Comparison of ENCODE assay signal across 29 cellular contexts in genomic region chr14:94269156-94269555, GRCh38. TPM values are rescaled to one million over a fixed set of nuclear protein-coding genes. Genes with fewer than 3 reads are reported as not detected.
A peak's percentile ranks its signal among the peaks of the same experiment; 100 is the strongest.
DNase-seq lines count a peak whose midpoint lies in the region; FAIRE-seq and TF ChIP-seq lines count a peak whose summit lies in the region.
"Had no signal": no experiment of that assay in that cellular context is flagged by ENCODE, and none has a peak within 500 bp of the region (broad histone marks: within the 10 kb centered on the region; RNA-seq: fewer than 3 reads in every experiment).

No MANE protein-coding gene starts in this region.

- DNase-seq in NCI-H226: peak; percentile 6
- peak in 7 of 10 donors; percentile 33 to 62 (median 55) for DNase-seq in dorsolateral prefrontal cortex
- DNase-seq in midbrain (lab: John Stamatoyannopoulos, UW): peak; percentile 30
- peak; percentile 19 for DNase-seq in urothelium cell line (ENCODE audit: low spot score)
- no peak for DNase-seq in RCC 7860 (ENCODE audit: low spot score)
- DNase-seq in effector CD4-positive, alpha-beta T cell: no peak
- no peak for DNase-seq in NCI-H1048 (lab: John Stamatoyannopoulos, UW)
- DNase-seq: activated CD4-positive, alpha-beta T cell treated with anti-CD3 and anti-CD28 coated beads for 48 hours; activated T-cell treated with anti-CD3 and anti-CD28 coated beads, Interleukin-2, amount 50 U/mL, for 4 hours; brain microvascular endothelial cell; CD4-positive, alpha-beta T cell; effector CD8-positive, alpha-beta T cell; erythroblast; foreskin fibroblast; NCI-H1105 treated with DMSO at 0.1 percent for 48 hours; NCI-H2029 treated with DMSO at 0.1 percent for 48 hours; NCI-H524; right lobe of liver; stimulated activated naive CD4-positive, alpha-beta T cell treated with Interleukin-2 at 50 U/mL for 16 hours; thyroid gland had no signal

- H3K4me3 ChIP-seq in dorsolateral prefrontal cortex: peak overlapping the region in 43 of 59 donors; percentile 1 to 57 (median 30)
- H3K4me3 ChIP-seq: lung, right lobe of liver, SK-N-MC, thyroid gland had no signal

- H3K27ac ChIP-seq in dorsolateral prefrontal cortex: peak overlapping the region in 47 of 59 donors; percentile 10 to 88 (median 64)
- H3K27ac ChIP-seq: brain microvascular endothelial cell, HL-60, right lobe of liver, SK-N-MC, thyroid gland, VCaP had no signal

- intact Hi-C loops in dorsolateral prefrontal cortex (cut with DNase I): no loop called here

- no peak for FAIRE-seq in urothelium cell line (lab: Jason Lieb, UNC)
- no peak for FAIRE-seq in RCC 7860 (lab: Jason Lieb, UNC)
- FAIRE-seq: HepG2 had no signal

- no peaks in the 10 kb centered on the region for H3K27me3 ChIP-seq in dorsolateral prefrontal cortex
- H3K27me3 ChIP-seq: brain microvascular endothelial cell, right lobe of liver, thyroid gland had no signal

- TF ChIP-seq CTCF in dorsolateral prefrontal cortex (IDR thresholded peaks at IDR 0.05 in 54 of 56, conservative IDR thresholded peaks at IDR 0.05 in 2 of 56; ENCODE audit: low read depth in 1 of 56, partially characterized antibody in 56 of 56): peak in 8 of 56 donors; percentile 6 to 18 (median 12)

RNA-seq across cellular contexts. Expression of gene SERPINA10, which starts 23.9 kb away (rescaled TPM):
- under 1 TPM in 1 of 120 experiments, not detected in 119; 0.10 TPM for total RNA-seq in dorsolateral prefrontal cortex
- total RNA-seq: activated T-cell treated with anti-CD3 and anti-CD28 coated beads, Interleukin-2, amount 50 U/mL, for 4 hours; CD4-positive, alpha-beta T cell; kidney epithelial cell; myocyte; omental fat pad; RPMI7951; thyroid gland had no signal

RNA-seq across cellular contexts. Expression of gene SERPINA6, which starts 54.0 kb away (rescaled TPM):
- total RNA-seq in dorsolateral prefrontal cortex: not detected
- total RNA-seq: activated T-cell treated with anti-CD3 and anti-CD28 coated beads, Interleukin-2, amount 50 U/mL, for 4 hours; CD4-positive, alpha-beta T cell; kidney epithelial cell; myocyte; thyroid gland had no signal

Comparison
In these comparisons a context has a peak if more than half of its experiments do, and no peak if none do; other contexts are left out.
1. DNase-seq: peak in NCI-H226 (single experiment), dorsolateral prefrontal cortex (7 of 10), midbrain (single experiment) and urothelium cell line (single experiment); none in RCC 7860 (single experiment), effector CD4-positive, alpha-beta T cell (single experiment) and NCI-H1048 (single experiment).